In genomic region chr14:105528197-105528858, GRCh38 we compare ENCODE assay signal across 8 cellular contexts. TPM values are rescaled to one million over a fixed set of nuclear protein-coding genes. Genes with fewer than 3 reads are reported as not detected.
DNase-seq lines count a peak whose midpoint lies in the region; ATAC-seq and TF ChIP-seq lines count a peak whose summit lies in the region.

No MANE protein-coding gene starts in this region.

- TF ChIP-seq POLR2A in ovary (IDR thresholded peaks at IDR 0.05), result no peak

- ATAC-seq in GM21515 (IDR thresholded peaks at IDR 0.05; ENCODE audit: unreplicated experiment), result no peak

- TF ChIP-seq EP300 in ovary (IDR thresholded peaks at IDR 0.05), result no peak

- H3K36me3 ChIP-seq in ES-I3 (ENCODE audit: insufficient read depth, low read length) (no peaks in the 10 kb centered on the region), ovary (no peaks in the 10 kb centered on the region)

- no peaks in the 10 kb centered on the region for H3K36me3 Mint-ChIP-seq in activated naive CD4-positive, alpha-beta T cell treated with anti-CD3 and anti-CD28 coated beads, Interleukin-2, amount 50 U/mL, for 24 hours

- no peaks in the 10 kb centered on the region; the same call in 1 of the 2 replicates for H3K4me1 ChIP-seq in ES-I3 (ENCODE audit: insufficient read depth, low read length)
- peaks cover 10% of the 10 kb centered on the region for H3K4me1 ChIP-seq in ovary (ENCODE audit: insufficient read depth)

- H3K4me3 ChIP-seq in ovary, result peak overlapping the region; percentile 60

- H3K27ac ChIP-seq in ovary (peak overlapping the region in 1 of 2 donors; percentile 53), temporal lobe (ENCODE audit: low read depth, low read length) (peak overlapping the region; percentile 38)

- DNase-seq in KG1 (lab: John Stamatoyannopoulos, UW) (peak; percentile 47), SK-N-DZ (ENCODE audit: low spot score) (peak; percentile 36), head of caudate nucleus (peak; percentile 62 to 94 (median 88)), ovary (peak; percentile 71 to 89 (median 80))

- no peaks in the 10 kb centered on the region for H3K27me3 ChIP-seq in ovary

- peaks cover 1% of the 10 kb centered on the region for H3K27me3 Mint-ChIP-seq in activated naive CD4-positive, alpha-beta T cell treated with anti-CD3 and anti-CD28 coated beads, Interleukin-2, amount 50 U/mL, for 24 hours

- intact Hi-C loops in head of caudate nucleus (cut with DNase I), result loop anchor here (2.0 to 5.0 kb wide), 3 partner anchors 36 to 326 kb away; partner anchors contain the start of gene TEDC1
- intact Hi-C loops in ovary (cut with DNase I), result loop anchor here in 2 of 4 donors (5.0 to 10.0 kb wide), 3 partner anchors 36 to 164 kb away; partner anchors contain the start of gene TEDC1 (in 1 of the 2)

- H3K9me3 ChIP-seq in ES-I3 (ENCODE audit: control insufficient read depth, insufficient read depth, low read length) (no peaks in the 10 kb centered on the region), ovary (no peaks in the 10 kb centered on the region)

- peak overlapping the region; percentile 63; the same call in 1 of the 2 replicates for H3K9ac ChIP-seq in ES-I3 (ENCODE audit: low read depth, low read length)

- H3K27ac Mint-ChIP-seq in activated naive CD4-positive, alpha-beta T cell treated with anti-CD3 and anti-CD28 coated beads, Interleukin-2, amount 50 U/mL, for 24 hours, result no peak overlapping the region

- no peaks in the 10 kb centered on the region for H3K9me3 Mint-ChIP-seq in activated naive CD4-positive, alpha-beta T cell treated with anti-CD3 and anti-CD28 coated beads, Interleukin-2, amount 50 U/mL, for 24 hours

- peaks cover 5% of the 10 kb centered on the region for H3K4me1 Mint-ChIP-seq in activated naive CD4-positive, alpha-beta T cell treated with anti-CD3 and anti-CD28 coated beads, Interleukin-2, amount 50 U/mL, for 24 hours

- peak overlapping the region; percentile 88 for H3K4me3 Mint-ChIP-seq in activated naive CD4-positive, alpha-beta T cell treated with anti-CD3 and anti-CD28 coated beads, Interleukin-2, amount 50 U/mL, for 24 hours

- TF ChIP-seq CTCF in ovary (IDR thresholded peaks at IDR 0.05), result peak; percentile 76 to 86 (median 85)

- whole genome bisulfite sequencing in ovary, 3 donors, result 0 to 1% (median 1%) methylated on average over 31 to 85 of the region's 85 CpGs

RNA-seq across cellular contexts. Expression of gene TMEM121, which starts 1.9 kb away (rescaled TPM):
- polyA plus RNA-seq in SK-N-DZ (2014; cell fraction: cytosol; rRNA removed), result 1.8 and 3.6 TPM in 2 replicates
- 2.1 and 3.1 TPM in 2 replicates for polyA plus RNA-seq in SK-N-DZ (2014; cell fraction: nucleus; rRNA removed)
- total RNA-seq in ovary (1 to 10 TPM; 3.3 to 9.0 (median 4.4) TPM), temporal lobe (20.2 TPM)
- polyA plus RNA-seq in ovary, result 1 to 10 TPM in 1 of 2 donors, not detected in 1; 3.8 TPM

RNA-seq across cellular contexts. Expression of gene TEDC1, which starts 37.3 kb away (rescaled TPM):
- polyA plus RNA-seq in SK-N-DZ (2014; cell fraction: cytosol; rRNA removed), result 20.8 and 25.6 TPM in 2 replicates
- 52.0 and 85.2 TPM in 2 replicates for polyA plus RNA-seq in SK-N-DZ (2014; cell fraction: nucleus; rRNA removed)
- total RNA-seq in ovary, result 1 to 10 TPM; 2.6 to 8.2 (median 3.8) TPM
- polyA plus RNA-seq in ovary, result 1 to 10 TPM in 1 of 2 donors, not detected in 1; 5.3 TPM
- 3.0 TPM for total RNA-seq in temporal lobe

RNA-seq across cellular contexts. Expression of gene CRIP1, which starts 41.6 kb away (rescaled TPM):
- 3.4 and 16.0 TPM in 2 replicates for polyA plus RNA-seq in SK-N-DZ (2014; cell fraction: cytosol; rRNA removed)
- polyA plus RNA-seq in SK-N-DZ (2014; cell fraction: nucleus; rRNA removed), result 12.6 and 15.0 TPM in 2 replicates
- 10 to 100 TPM in 5 of 7 donors, 1 to 10 TPM in 2; 3.2 to 72.8 (median 26.4) TPM for total RNA-seq in ovary
- polyA plus RNA-seq in ovary, result 100 to 1,000 TPM in 1 of 2 donors, 1 to 10 TPM in 1; 7.2 to 116 TPM
- 2.0 TPM for total RNA-seq in temporal lobe

RNA-seq across cellular contexts. Expression of gene CRIP2, which starts 53.7 kb away (rescaled TPM):
- polyA plus RNA-seq in SK-N-DZ (2014; cell fraction: cytosol; rRNA removed), result 71.3 and 72.7 TPM in 2 replicates
- 64.4 and 76.4 TPM in 2 replicates for polyA plus RNA-seq in SK-N-DZ (2014; cell fraction: nucleus; rRNA removed)
- total RNA-seq in ovary (100 to 1,000 TPM in 1 of 7 donors, 10 to 100 TPM in 6; 21.3 to 242 (median 47.8) TPM), temporal lobe (94.9 TPM)
- 10 to 100 TPM in 1 of 2 donors, under 1 TPM in 1; 0.35 to 95.1 TPM for polyA plus RNA-seq in ovary

Comparison
In these comparisons a context has a peak if more than half of its experiments do, and no peak if none do; other contexts are left out.
1. DNase-seq: peak in every context shown above with its lines; median percentile 88 in head of caudate nucleus; 80 in ovary; 47 in KG1; 36 in SK-N-DZ.